In the genomic region with DNA sequence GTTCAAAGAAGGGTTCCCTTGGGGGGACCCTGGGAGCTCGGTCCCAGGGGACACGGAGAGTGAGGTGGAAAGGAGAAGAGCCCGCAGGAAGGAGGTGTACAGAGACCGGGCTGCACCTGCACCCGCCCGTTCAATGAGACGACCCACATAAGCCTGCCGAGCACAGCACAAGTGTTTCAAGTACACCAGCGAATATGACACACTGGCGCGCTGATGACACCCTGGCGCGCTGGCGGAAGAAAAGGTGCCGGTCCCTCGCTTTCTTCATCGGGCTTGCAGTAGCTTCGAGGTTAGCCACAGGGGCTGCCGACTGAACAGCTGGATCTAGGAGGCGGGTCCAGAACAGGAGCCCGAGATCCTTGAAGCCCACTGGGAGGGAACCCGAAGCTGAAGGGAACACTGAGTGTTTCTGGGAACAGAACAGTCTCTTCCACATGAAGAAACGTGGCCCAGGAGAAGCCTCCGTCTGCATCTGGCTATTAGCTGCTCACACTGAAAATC, we compare ENCODE assay signal across 8 cellular contexts. TPM values are rescaled to one million over a fixed set of nuclear protein-coding genes. Genes with fewer than 3 reads are reported as not detected.
DNase-seq lines count a peak whose midpoint lies in the region; ATAC-seq and TF ChIP-seq lines count a peak whose summit lies in the region.

No MANE protein-coding gene starts in this region.

- peak overlapping the region; percentile 93 for H3K4me3 Mint-ChIP-seq in T-helper 1 cell treated with Interleukin-12 subunit alpha and Interleukin-12 subunit beta and Interleukin-4 antibody, amounts not matched to agents 30 μg/mL and 1 μg/mL, for 36 hours
- H3K4me3 Mint-ChIP-seq in activated CD8-positive, alpha-beta T cell treated with anti-CD3 and anti-CD28 coated beads for 36 hours, result peak overlapping the region; percentile 90

- peak overlapping the region; percentile 59 for H3K27ac Mint-ChIP-seq in T-helper 1 cell treated with Interleukin-12 subunit alpha and Interleukin-12 subunit beta and Interleukin-4 antibody, amounts not matched to agents 30 μg/mL and 1 μg/mL, for 36 hours
- peak overlapping the region; percentile 36 for H3K27ac Mint-ChIP-seq in activated CD8-positive, alpha-beta T cell treated with anti-CD3 and anti-CD28 coated beads for 36 hours

- no peaks in the 10 kb centered on the region for H3K27me3 ChIP-seq in iPS-15b (ENCODE audit: control insufficient read depth, insufficient read depth, low read length)
- H3K27me3 ChIP-seq in stomach smooth muscle (ENCODE audit: control insufficient read depth in 1 of 2, insufficient read depth in 2 of 2, low read length in 2 of 2), result no peaks in the 10 kb centered on the region

- H3K9ac ChIP-seq in iPS-15b (ENCODE audit: low read depth, low read length), result no peak overlapping the region
- peak overlapping the region; percentile 69 to 73 for H3K9ac ChIP-seq in stomach smooth muscle (ENCODE audit: low read length in 2 of 2)

- no peaks in the 10 kb centered on the region for H3K9me3 ChIP-seq in iPS-15b (ENCODE audit: control insufficient read depth, insufficient read depth, low read length)
- no peaks in the 10 kb centered on the region for H3K9me3 ChIP-seq in stomach smooth muscle (ENCODE audit: control insufficient read depth in 2 of 2, low read length in 2 of 2)

- DNase-seq in T-helper 1 cell (no peak), hypothalamus (lab: John Stamatoyannopoulos, UW) (no peak)
- peak; percentile 28 for DNase-seq in activated CD8-positive, alpha-beta T cell treated with anti-CD3 and anti-CD28 coated beads for 36 hours

- no peak overlapping the region for H3K27ac ChIP-seq in stomach smooth muscle (ENCODE audit: low read length)

- intact Hi-C loops in activated CD8-positive, alpha-beta T cell treated with anti-CD3 and anti-CD28 coated beads for 36 hours (cut with micrococcal nuclease), result loop anchor here (2.0 kb wide), 1 partner anchor 104 kb away; no protein-coding TSS in a partner anchor

- peaks cover 16% of the 10 kb centered on the region for H3K36me3 Mint-ChIP-seq in T-helper 1 cell treated with Interleukin-12 subunit alpha and Interleukin-12 subunit beta and Interleukin-4 antibody, amounts not matched to agents 30 μg/mL and 1 μg/mL, for 36 hours (ENCODE audit: low read depth)
- H3K36me3 Mint-ChIP-seq in activated CD8-positive, alpha-beta T cell treated with anti-CD3 and anti-CD28 coated beads for 36 hours (ENCODE audit: low read depth), result peaks cover 17% of the 10 kb centered on the region

- no peaks in the 10 kb centered on the region for H3K9me3 Mint-ChIP-seq in T-helper 1 cell treated with Interleukin-12 subunit alpha and Interleukin-12 subunit beta and Interleukin-4 antibody, amounts not matched to agents 30 μg/mL and 1 μg/mL, for 36 hours
- H3K9me3 Mint-ChIP-seq in activated CD8-positive, alpha-beta T cell treated with anti-CD3 and anti-CD28 coated beads for 36 hours, result no peaks in the 10 kb centered on the region

- TF ChIP-seq CTCF in activated CD8-positive, alpha-beta T cell treated with anti-CD3 and anti-CD28 coated beads for 36 hours (IDR thresholded peaks at IDR 0.05), result no peak

- H3K4me1 Mint-ChIP-seq in T-helper 1 cell treated with Interleukin-12 subunit alpha and Interleukin-12 subunit beta and Interleukin-4 antibody, amounts not matched to agents 30 μg/mL and 1 μg/mL, for 36 hours (ENCODE audit: low read depth), result peaks cover 8% of the 10 kb centered on the region
- H3K4me1 Mint-ChIP-seq in activated CD8-positive, alpha-beta T cell treated with anti-CD3 and anti-CD28 coated beads for 36 hours (ENCODE audit: low read depth), result peaks cover 14% of the 10 kb centered on the region

- no peaks in the 10 kb centered on the region for H3K27me3 Mint-ChIP-seq in T-helper 1 cell treated with Interleukin-12 subunit alpha and Interleukin-12 subunit beta and Interleukin-4 antibody, amounts not matched to agents 30 μg/mL and 1 μg/mL, for 36 hours (ENCODE audit: low read depth)
- H3K27me3 Mint-ChIP-seq in activated CD8-positive, alpha-beta T cell treated with anti-CD3 and anti-CD28 coated beads for 36 hours, result no peaks in the 10 kb centered on the region

- H3K4me3 ChIP-seq in iPS-15b (ENCODE audit: low read depth, low read length) (peak overlapping the region; percentile 44), stomach smooth muscle (ENCODE audit: low read length in 2 of 2) (peak overlapping the region; percentile 52 to 76)

- CTCF ChIA-PET in activated CD8-positive, alpha-beta T cell treated with anti-CD3 and anti-CD28 coated beads for 36 hours (lab: Charles Lee), result interaction anchor here (0.8 to 3.2 kb wide), 10 partner anchors 36 to 186 kb away, joined by 3 to 13 read pairs (median 3); no protein-coding TSS in a partner anchor

- POLR2A ChIA-PET in activated CD8-positive, alpha-beta T cell treated with anti-CD3 and anti-CD28 coated beads for 36 hours (lab: Charles Lee), result interaction anchor here (0.6 kb wide), 1 partner anchor 84 kb away, joined by 4 read pairs; no protein-coding TSS in a partner anchor

- H3K36me3 ChIP-seq in iPS-15b (ENCODE audit: control insufficient read depth, insufficient read depth, low read length), result peaks cover 9% of the 10 kb centered on the region
- peaks cover 16 to 20% of the 10 kb centered on the region in 2 donors for H3K36me3 ChIP-seq in stomach smooth muscle (ENCODE audit: control insufficient read depth in 2 of 2, insufficient read depth in 2 of 2, low read length in 2 of 2)

- ATAC-seq in activated CD8-positive, alpha-beta T cell treated with anti-CD3 and anti-CD28 coated beads for 36 hours, result no peak
- ATAC-seq in GM19455 (IDR thresholded peaks at IDR 0.05; ENCODE audit: unreplicated experiment) (no peak), HG03108 (IDR thresholded peaks at IDR 0.05; ENCODE audit: unreplicated experiment) (no peak)

- H3K4me1 ChIP-seq in iPS-15b (ENCODE audit: control insufficient read depth, insufficient read depth, low read length), result peaks cover 2% of the 10 kb centered on the region
- peaks cover 17% of the 10 kb centered on the region for H3K4me1 ChIP-seq in stomach smooth muscle (ENCODE audit: control insufficient read depth, insufficient read depth, low read length)

RNA-seq across cellular contexts. Expression of gene TBC1D9B, which starts 1.4 kb away (rescaled TPM):
- 10 to 100 TPM; 92.4 to 94.6 TPM for total RNA-seq in activated CD8-positive, alpha-beta T cell treated with anti-CD3 and anti-CD28 coated beads for 36 hours

RNA-seq across cellular contexts. Expression of gene MRNIP, which starts 47.7 kb away (rescaled TPM):
- 10 to 100 TPM; 19.8 to 21.5 TPM for total RNA-seq in activated CD8-positive, alpha-beta T cell treated with anti-CD3 and anti-CD28 coated beads for 36 hours
